Comparison of ENCODE assay signal across 26 cellular contexts in genomic region chr10:124477614-124478363, GRCh38. TPM values are rescaled to one million over a fixed set of nuclear protein-coding genes. Genes with fewer than 3 reads are reported as not detected.
DNase-seq lines count a peak whose midpoint lies in the region; ATAC-seq lines count a peak whose summit lies in the region.
"Had no signal": no experiment of that assay in that cellular context is flagged by ENCODE, and none has a peak within 500 bp of the region (broad histone marks: within the 10 kb centered on the region; RNA-seq: fewer than 3 reads in every experiment).

No MANE protein-coding gene starts in this region.

- DNase-seq in DMS 273 (lab: John Stamatoyannopoulos, UW; ENCODE audit: unreplicated experiment) (peak; percentile 4), DMS 273 treated with DMSO at 0.1 percent for 48 hours (lab: John Stamatoyannopoulos, UW) (no peak), NT2/D1 (ENCODE audit: low read depth, low spot score) (peak; percentile 42), head of caudate nucleus (peak in 40 of 42 donors; percentile 8 to 88 (median 51)), neuronal stem cell (ENCODE audit: low spot score) (no peak), NCI-H82 (lab: John Stamatoyannopoulos, UW) (no peak)
- DNase-seq: activated CD4-positive, alpha-beta memory T cell treated with anti-CD3 and anti-CD28 coated beads, Interleukin-2, amount 10 ng/mL, durations not matched to agents 7 days and 5 days; activated CD4-positive, CD25-positive, alpha-beta regulatory T cell; BE2C; DMS79; dorsolateral prefrontal cortex; GOT3; Kasumi-1; NCI-H1694 treated with DMSO at 0.1 percent for 48 hours; NCI-H2171 treated with DMSO at 0.1 percent for 48 hours; NCI-H524 treated with DMSO at 0.1 percent for 48 hours; stimulated activated CD4-positive, alpha-beta T cell treated with anti-CD3 and anti-CD28 coated beads, Interleukin-1b, Interleukin-23, amount 100 ng/mL, for 48 hours; substantia nigra; SW 1271; upper lobe of right lung had no signal

- H2BK15ac ChIP-seq in neuronal stem cell (ENCODE audit: low read length), result peak overlapping the region; percentile 79

- H3K4me2 ChIP-seq in neuronal stem cell (ENCODE audit: insufficient read depth, low read length, poor library complexity, severe bottlenecking), result no peak overlapping the region

- H2BK120ac ChIP-seq in neuronal stem cell (ENCODE audit: low read depth, low read length), result peak overlapping the region; percentile 40

- no peak overlapping the region for H3K27ac ChIP-seq in neuronal stem cell (replicated peaks; ENCODE audit: low read length)
- H3K27ac ChIP-seq: 22Rv1, ascending aorta, dorsolateral prefrontal cortex, upper lobe of right lung had no signal

- WGBS in neuronal stem cell (ENCODE audit: extremely low coverage in 2 of 2, insufficient read length in 2 of 2, insufficient replicate concordance in 1 of 2), 2 donors, result no CpG with 5 or more reads among the region's 11 CpGs

- H2AFZ ChIP-seq in neuronal stem cell (ENCODE audit: low read length), result no peak overlapping the region

- ATAC-seq in HG02678 (IDR thresholded peaks at IDR 0.05; ENCODE audit: unreplicated experiment) (no peak), GM21825 (IDR thresholded peaks at IDR 0.05; ENCODE audit: unreplicated experiment) (no peak)
- ATAC-seq: upper lobe of right lung had no signal

- H3K36me3 ChIP-seq in NT2/D1 (ENCODE audit: insufficient read depth, insufficient read length, low read length) (no peaks in the 10 kb centered on the region), neuronal stem cell (replicated peaks in 1 of 2; ENCODE audit: control insufficient read depth in 2 of 2, insufficient read depth in 2 of 2, low read length in 2 of 2) (no peaks in the 10 kb centered on the region)
- H3K36me3 ChIP-seq: ascending aorta, BE2C, upper lobe of right lung had no signal

- H3K4me1 ChIP-seq in NT2/D1 (ENCODE audit: insufficient read depth, insufficient read length), result peaks cover 25% of the 10 kb centered on the region
- peaks cover 9 to 15% of the 10 kb centered on the region in 2 donors for H3K4me1 ChIP-seq in neuronal stem cell (ENCODE audit: control insufficient read depth in 2 of 2, insufficient read depth in 1 of 2, low read depth in 1 of 2, low read length in 2 of 2)
- H3K4me1 ChIP-seq: ascending aorta, BE2C, upper lobe of right lung had no signal

- no peak overlapping the region for H3K4me3 ChIP-seq in NT2/D1 (ENCODE audit: insufficient read length, low read depth)
- H3K4me3 ChIP-seq in neuronal stem cell (ENCODE audit: low read length in 2 of 2), result peak overlapping the region in 1 of 2 donors; percentile 0
- H3K4me3 ChIP-seq: ascending aorta, dorsolateral prefrontal cortex, lung, upper lobe of right lung had no signal

- H3K9me3 ChIP-seq in NT2/D1 (ENCODE audit: insufficient read depth, low read length), result no peaks in the 10 kb centered on the region
- no peaks in the 10 kb centered on the region for H3K9me3 ChIP-seq in neuronal stem cell (replicated peaks in 1 of 2; ENCODE audit: control insufficient read depth in 2 of 2, insufficient read depth in 1 of 2, low read depth in 1 of 2, low read length in 2 of 2)
- H3K9me3 ChIP-seq: ascending aorta, BE2C, upper lobe of right lung had no signal

- peak overlapping the region; percentile 78 for H3K18ac ChIP-seq in neuronal stem cell (ENCODE audit: low read length)

- peak overlapping the region; percentile 40 for H3K14ac ChIP-seq in neuronal stem cell (ENCODE audit: low read length)

- peak overlapping the region; percentile 19 for H2BK5ac ChIP-seq in neuronal stem cell (ENCODE audit: low read length)

- no peaks in the 10 kb centered on the region for H3K27me3 ChIP-seq in NT2/D1 (ENCODE audit: insufficient read depth, insufficient read length)
- no peaks in the 10 kb centered on the region for H3K27me3 ChIP-seq in neuronal stem cell (ENCODE audit: control insufficient read depth in 3 of 3, insufficient read depth in 3 of 3, low read depth in 1 of 3, low read length in 3 of 3)
- H3K27me3 ChIP-seq: ascending aorta, BE2C, dorsolateral prefrontal cortex, upper lobe of right lung had no signal

- peak overlapping the region; percentile 20 for H4K8ac ChIP-seq in neuronal stem cell (ENCODE audit: low read depth, low read length)

- H4K91ac ChIP-seq in neuronal stem cell (ENCODE audit: low read depth, low read length, poor library complexity), result peak overlapping the region; percentile 64

- no peak overlapping the region for H3K9ac ChIP-seq in NT2/D1 (ENCODE audit: insufficient read length, low read depth)
- peak overlapping the region; percentile 38 for H3K9ac ChIP-seq in neuronal stem cell (ENCODE audit: low read depth, low read length, poor library complexity)

- intact Hi-C loops in head of caudate nucleus (cut with DNase I), result no loop called here

- H3K23ac ChIP-seq in neuronal stem cell (ENCODE audit: low read depth, low read length, poor library complexity), result peak overlapping the region; percentile 58

- peak overlapping the region; percentile 73 for H2AK5ac ChIP-seq in neuronal stem cell (ENCODE audit: low read depth, low read length)

- peak overlapping the region; percentile 95 for H2BK12ac ChIP-seq in neuronal stem cell (ENCODE audit: low read length)

- H3K4ac ChIP-seq in neuronal stem cell (ENCODE audit: low read length), result peak overlapping the region; percentile 5

- peaks cover 6% of the 10 kb centered on the region for H3K79me1 ChIP-seq in neuronal stem cell (ENCODE audit: low read depth, low read length)

RNA-seq across cellular contexts. Expression of gene LHPP, which starts 16.2 kb away (rescaled TPM):
- 14.7 TPM for polyA plus RNA-seq in neuronal stem cell (2013, experiment 1 of 2)
- 13.6 TPM for polyA plus RNA-seq in neuronal stem cell (2013, experiment 2 of 2)

RNA-seq across cellular contexts. Expression of gene NKX1-2, which starts 28.0 kb away (rescaled TPM):
- 0.06 TPM for polyA plus RNA-seq in neuronal stem cell (2013, experiment 1 of 2)
- polyA plus RNA-seq in neuronal stem cell (2013, experiment 2 of 2), result 0.07 TPM
- polyA plus RNA-seq: endothelial cell of umbilical vein had no signal

RNA-seq across cellular contexts. Expression of gene OAT, which starts 59.1 kb away (rescaled TPM):
- 26.5 TPM for polyA plus RNA-seq in neuronal stem cell (2013, experiment 1 of 2)
- polyA plus RNA-seq in neuronal stem cell (2013, experiment 2 of 2), result 25.8 TPM

Comparison
In these comparisons a context has a peak if more than half of its experiments do, and no peak if none do; other contexts are left out.
1. DNase-seq: peak in DMS 273 (single experiment), NT2/D1 (single experiment) and head of caudate nucleus (40 of 42); none in DMS 273 treated with DMSO at 0.1 percent for 48 hours (single experiment), neuronal stem cell (single experiment) and NCI-H82 (single experiment).